1 cellular context compared by ENCODE assay signal in genomic region chr5:40639531-40639930, GRCh38. TPM values are rescaled to one million over a fixed set of nuclear protein-coding genes. Genes with fewer than 3 reads are reported as not detected.
"Had no signal": no experiment of that assay in that cellular context is flagged by ENCODE, and none has a peak within 500 bp of the region (broad histone marks: within the 10 kb centered on the region; RNA-seq: fewer than 3 reads in every experiment).

No MANE protein-coding gene starts in this region.

RNA-seq across cellular contexts. Expression of gene PTGER4, which starts 40.2 kb away (rescaled TPM):
- polyA plus RNA-seq: K562 had no signal
